In genomic region chr5:159038907-159039306, GRCh38 we compare ENCODE assay signal across 16 cellular contexts.
DNase-seq lines count a peak whose midpoint lies in the region; ATAC-seq and TF ChIP-seq lines count a peak whose summit lies in the region.
"Had no signal": no experiment of that assay in that cellular context is flagged by ENCODE, and none has a peak within 500 bp of the region (broad histone marks: within the 10 kb centered on the region; RNA-seq: fewer than 3 reads in every experiment).

No MANE protein-coding gene starts in this region.

- peaks cover 7% of the 10 kb centered on the region for H3K36me3 ChIP-seq in DOHH2 (ENCODE audit: control insufficient read depth, low read length)
- no peaks in the 10 kb centered on the region for H3K36me3 ChIP-seq in skeletal muscle satellite cell (ENCODE audit: insufficient read depth, low read length)
- no peaks in the 10 kb centered on the region for H3K36me3 ChIP-seq in upper lobe of left lung
- H3K36me3 ChIP-seq: gastrocnemius medialis had no signal

- H3K4me1 ChIP-seq in DOHH2 (ENCODE audit: control insufficient read depth, low read length) (peaks cover 82% of the 10 kb centered on the region), skeletal muscle satellite cell (ENCODE audit: control insufficient read depth, insufficient read depth, low read length) (peaks cover 20% of the 10 kb centered on the region), upper lobe of left lung (peaks cover 7 to 11% (median 9%) of the 10 kb centered on the region in 4 donors)

- H3K4me3 ChIP-seq in DOHH2 (ENCODE audit: low read length) (peak overlapping the region; percentile 46), coronary artery (peak overlapping the region; percentile 27), skeletal muscle satellite cell (ENCODE audit: low read length) (no peak overlapping the region), upper lobe of left lung (no peak overlapping the region)
- H3K4me3 ChIP-seq: gastrocnemius medialis had no signal

- H3K4me3 Mint-ChIP-seq in activated naive CD8-positive, alpha-beta T cell treated with anti-CD3 and anti-CD28 coated beads for 36 hours: no peak overlapping the region
- H3K4me3 Mint-ChIP-seq: nephron progenitor cell had no signal

- H3K9me3 Mint-ChIP-seq in activated naive CD8-positive, alpha-beta T cell treated with anti-CD3 and anti-CD28 coated beads for 36 hours: no peaks in the 10 kb centered on the region

- H3K9me3 ChIP-seq in DOHH2 (ENCODE audit: control insufficient read depth, insufficient read depth, low read length) (no peaks in the 10 kb centered on the region), skeletal muscle satellite cell (replicated peaks; ENCODE audit: low read length) (no peaks in the 10 kb centered on the region), upper lobe of left lung (no peaks in the 10 kb centered on the region)
- H3K9me3 ChIP-seq: gastrocnemius medialis had no signal

- H3K27me3 ChIP-seq in DOHH2 (ENCODE audit: control insufficient read depth, low read length) (no peaks in the 10 kb centered on the region), skeletal muscle satellite cell (ENCODE audit: control insufficient read depth, insufficient read depth, low read length) (no peaks in the 10 kb centered on the region), upper lobe of left lung (no peaks in the 10 kb centered on the region)
- H3K27me3 ChIP-seq: gastrocnemius medialis had no signal

- H3K27me3 Mint-ChIP-seq in activated naive CD8-positive, alpha-beta T cell treated with anti-CD3 and anti-CD28 coated beads for 36 hours: peaks cover 24% of the 10 kb centered on the region

- peaks cover 56% of the 10 kb centered on the region for H3K79me2 ChIP-seq in DOHH2 (ENCODE audit: control insufficient read depth, low read length)

- peak overlapping the region; percentile 40 for H3K9ac ChIP-seq in skeletal muscle satellite cell (ENCODE audit: low read depth, low read length)

- 50 to 56% methylated on average over 3 of the region's 3 CpGs for WGBS in upper lobe of left lung, 2 donors

- no peak overlapping the region for H3K27ac Mint-ChIP-seq in activated naive CD8-positive, alpha-beta T cell treated with anti-CD3 and anti-CD28 coated beads for 36 hours

- peaks cover 32% of the 10 kb centered on the region for H3F3A ChIP-seq in DOHH2 (ENCODE audit: control insufficient read depth, insufficient read depth)

- ATAC-seq in HG03378 (IDR thresholded peaks at IDR 0.05; ENCODE audit: unreplicated experiment) (no peak), upper lobe of left lung (ENCODE audit: low FRiP score in 2 of 2) (no peak)
- ATAC-seq: activated CD4-positive, CD25-positive, alpha-beta regulatory T cell treated with anti-CD3 and anti-CD28 coated beads, Interleukin-2, amount 50 U/mL, for 24 hours; gastrocnemius medialis had no signal

- H3K27ac ChIP-seq in DOHH2 (ENCODE audit: low read depth, low read length) (peak overlapping the region; percentile 88), coronary artery (peak overlapping the region; percentile 50 to 73), upper lobe of left lung (no peak overlapping the region)

- peak overlapping the region; percentile 82 for H3K4me2 ChIP-seq in DOHH2 (ENCODE audit: low read length)
- H3K4me2 ChIP-seq in skeletal muscle satellite cell (ENCODE audit: low read length): peak overlapping the region; percentile 55

- H3K36me3 Mint-ChIP-seq in activated naive CD8-positive, alpha-beta T cell treated with anti-CD3 and anti-CD28 coated beads for 36 hours: no peaks in the 10 kb centered on the region

- no peaks in the 10 kb centered on the region for H4K20me1 ChIP-seq in DOHH2 (ENCODE audit: control insufficient read depth, insufficient read depth, low read depth, low read length)

- TF ChIP-seq EP300 in upper lobe of left lung (IDR thresholded peaks at IDR 0.05): no peak

- H3K4me1 Mint-ChIP-seq in activated naive CD8-positive, alpha-beta T cell treated with anti-CD3 and anti-CD28 coated beads for 36 hours: no peaks in the 10 kb centered on the region

- TF ChIP-seq CTCF in DOHH2 (IDR thresholded peaks at IDR 0.05; ENCODE audit: low read depth, low read length, poor library complexity, severe bottlenecking) (no peak), coronary artery (IDR thresholded peaks at IDR 0.05) (no peak), upper lobe of left lung (IDR thresholded peaks at IDR 0.05) (no peak)

- DNase-seq in M059J (ENCODE audit: low read depth) (peak; percentile 82), coronary artery (ENCODE audit: low spot score) (no peak), upper lobe of left lung (no peak)
- no peak for DNase-seq in stimulated activated CD4-positive, alpha-beta T cell treated with anti-CD3 and anti-CD28 coated beads, Interleukin-1b, Interleukin-23, amount 100 ng/mL, for 48 hours
- DNase-seq in activated naive CD8-positive, alpha-beta T cell treated with anti-CD3 and anti-CD28 coated beads for 36 hours: no peak
- DNase-seq: caudate nucleus, gastrocnemius medialis, kidney, NCI-H1092, NCI-H446 treated with DMSO at 0.1 percent for 48 hours, nephron progenitor cell, Right ventricle myocardium superior had no signal

- no peaks in the 10 kb centered on the region for H3K9me2 ChIP-seq in DOHH2 (replicated peaks; ENCODE audit: control insufficient read depth, low read length)

- no peak for TF ChIP-seq POLR2A in upper lobe of left lung (IDR thresholded peaks at IDR 0.05)

Comparison
In these comparisons a context has a peak if more than half of its experiments do, and no peak if none do; other contexts are left out.
1. H3K27ac ChIP-seq: peak in DOHH2 (single experiment) and coronary artery (2 of 2); none in upper lobe of left lung (0 of 4).
2. H3K4me3 ChIP-seq: peak in DOHH2 (single experiment) and coronary artery (single experiment); none in skeletal muscle satellite cell (single experiment) and upper lobe of left lung (0 of 4).